1 cellular context compared by ENCODE assay signal in genomic region chr2:229296016-229296415, GRCh38.
TF ChIP-seq lines count a peak whose summit lies in the region.

No MANE protein-coding gene starts in this region.

TF ChIP-seq in SK-N-SH, 30 proteins besides CTCF, POLR2A, EP300 and RAD21 (continued from another document):
- TF ChIP-seq SIN3A (IDR thresholded peaks at IDR 0.05; ENCODE audit: borderline replicate concordance, low read depth, low read length) (no peak), FOXM1 (IDR thresholded peaks at IDR 0.05; ENCODE audit: low read depth) (no peak), REST (IDR thresholded peaks at IDR 0.05; ENCODE audit: low read depth, low read length) (no peak), USF1 (IDR thresholded peaks at IDR 0.05; ENCODE audit: borderline replicate concordance, low read depth) (no peak), MAX (IDR thresholded peaks at IDR 0.05; ENCODE audit: low read depth) (no peak), RCOR1 (IDR thresholded peaks at IDR 0.05; ENCODE audit: low read length) (no peak), GATA2 (CRISPR knock-in tag; IDR thresholded peaks at IDR 0.05) (no peak), NFIC (IDR thresholded peaks at IDR 0.05; ENCODE audit: borderline replicate concordance) (no peak), GABPA (IDR thresholded peaks at IDR 0.05; ENCODE audit: low read depth) (no peak), TEAD4 (IDR thresholded peaks at IDR 0.05; ENCODE audit: borderline replicate concordance, insufficient read depth) (no peak), POLR2AphosphoS5 (IDR thresholded peaks at IDR 0.05; ENCODE audit: low read depth, low read length) (no peak)
